In genomic region chr3:13120246-13120927, GRCh38 we compare ENCODE assay signal across 25 cellular contexts. TPM values are rescaled to one million over a fixed set of nuclear protein-coding genes. Genes with fewer than 3 reads are reported as not detected.
DNase-seq lines count a peak whose midpoint lies in the region; ATAC-seq, FAIRE-seq and TF ChIP-seq lines count a peak whose summit lies in the region.
"Had no signal": no experiment of that assay in that cellular context is flagged by ENCODE, and none has a peak within 500 bp of the region (broad histone marks: within the 10 kb centered on the region; RNA-seq: fewer than 3 reads in every experiment).

No MANE protein-coding gene starts in this region.

- ATAC-seq in Right ventricle myocardium inferior, result no peak
- no peak for ATAC-seq in stimulated activated naive B cell treated with anti-CD40 and anti-IgM and Interleukin-4, amounts not matched to agents 10 μg/mL and 1 μg/mL and 100 μg/mL, for 72 hours (replicated peaks)
- ATAC-seq in GM18502 (IDR thresholded peaks at IDR 0.05; ENCODE audit: poor library complexity, unreplicated experiment), result no peak
- no peak for ATAC-seq in natural killer cell
- ATAC-seq: GM23338, Panc1 had no signal

- H3K27ac Mint-ChIP-seq in neural progenitor cell (peak overlapping the region; percentile 63), natural killer cell (no peak overlapping the region)
- peak overlapping the region; percentile 1 for H3K27ac Mint-ChIP-seq in stimulated activated naive B cell treated with anti-CD40 and anti-IgM and Interleukin-4, amounts not matched to agents 10 μg/mL and 1 μg/mL and 100 μg/mL, for 72 hours
- H3K27ac Mint-ChIP-seq in activated CD4-positive, alpha-beta memory T cell treated with anti-CD3 and anti-CD28 coated beads, Interleukin-2, amount 10 ng/mL, durations not matched to agents 7 days and 5 days, result no peak overlapping the region
- H3K27ac Mint-ChIP-seq: GM23338 had no signal

- H3K4me3 Mint-ChIP-seq in neural progenitor cell, result no peak overlapping the region
- no peak overlapping the region for H3K4me3 Mint-ChIP-seq in stimulated activated naive B cell treated with anti-CD40 and anti-IgM and Interleukin-4, amounts not matched to agents 10 μg/mL and 1 μg/mL and 100 μg/mL, for 72 hours
- H3K4me3 Mint-ChIP-seq in natural killer cell, result no peak overlapping the region
- H3K4me3 Mint-ChIP-seq in activated CD4-positive, alpha-beta memory T cell treated with anti-CD3 and anti-CD28 coated beads, Interleukin-2, amount 10 ng/mL, durations not matched to agents 7 days and 5 days, result no peak overlapping the region
- H3K4me3 Mint-ChIP-seq: CD8-positive, alpha-beta memory T cell; GM23338; IgD-negative memory B cell had no signal

- no peaks in the 10 kb centered on the region for H3K9me3 ChIP-seq in kidney (ENCODE audit: control insufficient read depth in 1 of 2, low read length in 2 of 2)
- H3K9me3 ChIP-seq in neural progenitor cell (ENCODE audit: low read depth), result no peaks in the 10 kb centered on the region
- H3K9me3 ChIP-seq: HAP-1 had no signal

- no peak overlapping the region for H3K4me2 ChIP-seq in neural progenitor cell
- H3K4me2 ChIP-seq: GM23338 had no signal

- H3K4me3 ChIP-seq in kidney (ENCODE audit: low read length in 2 of 2), result no peak overlapping the region
- no peak overlapping the region for H3K4me3 ChIP-seq in neural progenitor cell
- H3K4me3 ChIP-seq: GM23338, HAP-1 had no signal

- H3K4me1 Mint-ChIP-seq in neural progenitor cell, result peaks cover 10% of the 10 kb centered on the region
- peaks cover 15 to 17% of the 10 kb centered on the region in 2 donors for H3K4me1 Mint-ChIP-seq in stimulated activated naive B cell treated with anti-CD40 and anti-IgM and Interleukin-4, amounts not matched to agents 10 μg/mL and 1 μg/mL and 100 μg/mL, for 72 hours
- no peaks in the 10 kb centered on the region for H3K4me1 Mint-ChIP-seq in natural killer cell
- H3K4me1 Mint-ChIP-seq in activated CD4-positive, alpha-beta memory T cell treated with anti-CD3 and anti-CD28 coated beads, Interleukin-2, amount 10 ng/mL, durations not matched to agents 7 days and 5 days, result no peaks in the 10 kb centered on the region
- H3K4me1 Mint-ChIP-seq: CD8-positive, alpha-beta memory T cell had no signal

- POLR2A ChIA-PET in activated CD4-positive, alpha-beta memory T cell treated with anti-CD3 and anti-CD28 coated beads, Interleukin-2, amount 10 ng/mL, durations not matched to agents 7 days and 5 days (lab: Charles Lee), result interaction anchor here (1.6 kb wide), 1 partner anchor 22 kb away, joined by 3 read pairs; no protein-coding TSS in a partner anchor

- no peak for TF ChIP-seq CTCF in kidney (IDR thresholded peaks at IDR 0.05; ENCODE audit: borderline replicate concordance, extremely low read depth, insufficient read depth)
- TF ChIP-seq CTCF in neural progenitor cell (IDR thresholded peaks at IDR 0.05), result no peak
- no peak for TF ChIP-seq CTCF in natural killer cell (IDR thresholded peaks at IDR 0.05)

- CTCF ChIA-PET in activated CD4-positive, alpha-beta memory T cell treated with anti-CD3 and anti-CD28 coated beads, Interleukin-2, amount 10 ng/mL, durations not matched to agents 7 days and 5 days (lab: Charles Lee), result no interaction called here

- no peaks in the 10 kb centered on the region for H3F3A ChIP-seq in neural progenitor cell (ENCODE audit: low read depth)

- H3K9ac ChIP-seq in kidney (ENCODE audit: low read length in 2 of 2) (no peak overlapping the region), neural progenitor cell (no peak overlapping the region)

- peaks cover 7% of the 10 kb centered on the region for H4K20me1 ChIP-seq in neural progenitor cell (ENCODE audit: low read depth)

- no peak for FAIRE-seq in kidney (lab: Jason Lieb, UNC)
- FAIRE-seq: G401.6 had no signal

- H3K79me2 ChIP-seq in neural progenitor cell (ENCODE audit: low read depth), result no peaks in the 10 kb centered on the region

- H3K27ac ChIP-seq in kidney (ENCODE audit: low read depth in 2 of 2, low read length in 2 of 2), result no peak overlapping the region
- no peak overlapping the region for H3K27ac ChIP-seq in neural progenitor cell
- H3K27ac ChIP-seq: C4-2B had no signal

- H3K36me3 ChIP-seq in kidney (ENCODE audit: control insufficient read depth in 1 of 2, insufficient read depth in 2 of 2, low read length in 2 of 2) (no peaks in the 10 kb centered on the region), neural progenitor cell (no peaks in the 10 kb centered on the region)
- H3K36me3 ChIP-seq: HAP-1 had no signal

- H3K36me3 Mint-ChIP-seq in neural progenitor cell (no peaks in the 10 kb centered on the region), natural killer cell (no peaks in the 10 kb centered on the region)
- no peaks in the 10 kb centered on the region for H3K36me3 Mint-ChIP-seq in stimulated activated naive B cell treated with anti-CD40 and anti-IgM and Interleukin-4, amounts not matched to agents 10 μg/mL and 1 μg/mL and 100 μg/mL, for 72 hours
- no peaks in the 10 kb centered on the region for H3K36me3 Mint-ChIP-seq in activated CD4-positive, alpha-beta memory T cell treated with anti-CD3 and anti-CD28 coated beads, Interleukin-2, amount 10 ng/mL, durations not matched to agents 7 days and 5 days (ENCODE audit: low read depth)
- H3K36me3 Mint-ChIP-seq: CD8-positive, alpha-beta memory T cell had no signal

- H3K9me3 Mint-ChIP-seq in neural progenitor cell, result no peaks in the 10 kb centered on the region
- no peaks in the 10 kb centered on the region for H3K9me3 Mint-ChIP-seq in stimulated activated naive B cell treated with anti-CD40 and anti-IgM and Interleukin-4, amounts not matched to agents 10 μg/mL and 1 μg/mL and 100 μg/mL, for 72 hours
- no peaks in the 10 kb centered on the region for H3K9me3 Mint-ChIP-seq in natural killer cell
- H3K9me3 Mint-ChIP-seq in activated CD4-positive, alpha-beta memory T cell treated with anti-CD3 and anti-CD28 coated beads, Interleukin-2, amount 10 ng/mL, durations not matched to agents 7 days and 5 days, result no peaks in the 10 kb centered on the region
- H3K9me3 Mint-ChIP-seq: CD8-positive, alpha-beta memory T cell; GM23338; IgD-negative memory B cell had no signal

- peaks cover 10% of the 10 kb centered on the region for H3K27me3 Mint-ChIP-seq in neural progenitor cell (ENCODE audit: insufficient read depth, low read depth)
- peaks cover 0 to 4% of the 10 kb centered on the region in 2 donors for H3K27me3 Mint-ChIP-seq in stimulated activated naive B cell treated with anti-CD40 and anti-IgM and Interleukin-4, amounts not matched to agents 10 μg/mL and 1 μg/mL and 100 μg/mL, for 72 hours
- H3K27me3 Mint-ChIP-seq in natural killer cell (ENCODE audit: low read depth in 2 of 2), result peaks cover 0 to 3% of the 10 kb centered on the region in 2 donors
- H3K27me3 Mint-ChIP-seq in activated CD4-positive, alpha-beta memory T cell treated with anti-CD3 and anti-CD28 coated beads, Interleukin-2, amount 10 ng/mL, durations not matched to agents 7 days and 5 days, result peaks cover 4% of the 10 kb centered on the region

- DNase-seq in Right ventricle myocardium inferior (ENCODE audit: missing footprints) (peak; percentile 20), cardiac septum (ENCODE audit: low spot score) (no peak), kidney (peak; percentile 34), neural progenitor cell (ENCODE audit: low spot score) (no peak), natural killer cell (no peak)
- no peak for DNase-seq in stimulated activated naive B cell treated with anti-CD40 and anti-IgM and Interleukin-4, amounts not matched to agents 10 μg/mL and 1 μg/mL and 100 μg/mL, for 72 hours
- no peak for DNase-seq in activated CD4-positive, alpha-beta memory T cell treated with anti-CD3 and anti-CD28 coated beads, Interleukin-2, amount 10 ng/mL, durations not matched to agents 7 days and 5 days
- DNase-seq: 8988T, AML-193, Calu3, DMS153, Karpas-422, MV-4-11, NCI-H1105 treated with DMSO at 0.1 percent for 48 hours, NCI-H2029 treated with DMSO at 0.1 percent for 48 hours, NCI-H524, NCI-H82 had no signal

- no peaks in the 10 kb centered on the region for H3K4me1 ChIP-seq in kidney (ENCODE audit: control insufficient read depth in 1 of 2, insufficient read depth in 1 of 2, low read depth in 1 of 2, low read length in 2 of 2)
- H3K4me1 ChIP-seq in neural progenitor cell, result no peaks in the 10 kb centered on the region
- H3K4me1 ChIP-seq: HAP-1 had no signal

- H3K27me3 ChIP-seq in neural progenitor cell, result no peaks in the 10 kb centered on the region

- no peak overlapping the region for H2AFZ ChIP-seq in neural progenitor cell (replicated peaks)
- H2AFZ ChIP-seq: GM23338 had no signal

- intact Hi-C loops in Right ventricle myocardium inferior (cut with DNase I) (no loop called here), cardiac septum (cut with DNase I) (no loop called here), kidney (cut with DNase I) (no loop called here), natural killer cell (cut with micrococcal nuclease) (no loop called here)

RNA-seq across cellular contexts. Expression of gene IQSEC1, which starts 47.2 kb away (rescaled TPM):
- 81.2 TPM for total RNA-seq in Right ventricle myocardium inferior
- total RNA-seq in cardiac septum, result 59.7 TPM
- total RNA-seq in kidney, result 45.7 TPM
- 15.1 TPM for polyA plus RNA-seq in kidney (ENCODE audit: insufficient read depth, low read depth, low replicate concordance)
- total RNA-seq in neural progenitor cell (ENCODE audit: low replicate concordance), result 8.9 and 19.7 TPM in 2 replicates
- total RNA-seq in natural killer cell, result 100 to 1,000 TPM; 124 to 189 (median 138) TPM
- total RNA-seq in activated CD4-positive, alpha-beta memory T cell treated with anti-CD3 and anti-CD28 coated beads, Interleukin-2, amount 10 ng/mL, durations not matched to agents 7 days and 5 days, result 100 to 1,000 TPM in 1 of 2 experiments, 10 to 100 TPM in 1; 99.8 to 100 TPM

Comparison
In these comparisons a context has a peak if more than half of its experiments do, and no peak if none do; other contexts are left out.
1. DNase-seq: peak in Right ventricle myocardium inferior (single experiment) and kidney (single experiment); none in cardiac septum (single experiment), neural progenitor cell (single experiment), stimulated activated naive B cell treated with anti-CD40 and anti-IgM and Interleukin-4, amounts not matched to agents 10 μg/mL and 1 μg/mL and 100 μg/mL, for 72 hours (single experiment), natural killer cell (single experiment) and activated CD4-positive, alpha-beta memory T cell treated with anti-CD3 and anti-CD28 coated beads, Interleukin-2, amount 10 ng/mL, durations not matched to agents 7 days and 5 days (single experiment).
2. H3K27ac Mint-ChIP-seq: peak in neural progenitor cell (single experiment) and stimulated activated naive B cell treated with anti-CD40 and anti-IgM and Interleukin-4, amounts not matched to agents 10 μg/mL and 1 μg/mL and 100 μg/mL, for 72 hours (single experiment); none in natural killer cell (0 of 2) and activated CD4-positive, alpha-beta memory T cell treated with anti-CD3 and anti-CD28 coated beads, Interleukin-2, amount 10 ng/mL, durations not matched to agents 7 days and 5 days (single experiment).